Comparison of ENCODE assay signal across 27 cellular contexts in the genomic region with DNA sequence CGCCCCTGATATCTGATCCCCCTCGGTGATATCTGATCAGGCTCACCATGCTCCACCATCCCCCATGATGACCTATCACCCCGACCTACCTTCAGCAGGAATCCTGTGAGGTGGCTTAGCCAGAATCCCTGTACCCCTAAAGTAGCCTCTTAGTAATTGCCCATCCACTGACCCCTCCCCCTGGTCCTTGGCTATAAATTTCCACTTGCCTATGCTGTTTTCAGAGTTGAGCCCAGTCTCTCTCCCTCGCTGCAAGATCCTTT.
"Had no signal": no experiment of that assay in that cellular context is flagged by ENCODE, and none has a peak within 500 bp of the region (broad histone marks: within the 10 kb centered on the region; RNA-seq: fewer than 3 reads in every experiment).

No MANE protein-coding gene starts in this region.

- H3K27me3 ChIP-seq: brain microvascular endothelial cell, cardiac muscle cell, MG63, Peyer's patch, SJSA1 had no signal

- H3K4me1 Mint-ChIP-seq: activated naive CD4-positive, alpha-beta T cell treated with anti-CD3 and anti-CD28 coated beads, Interleukin-2, amount 10 ng/mL, durations not matched to agents 7 days and 5 days; activated naive CD8-positive, alpha-beta T cell treated with anti-CD3 and anti-CD28 coated beads for 36 hours had no signal

- H3K4me3 ChIP-seq: cardiac muscle cell, MG63, Peyer's patch, SJSA1 had no signal

- H3K27ac Mint-ChIP-seq: activated CD8-positive, alpha-beta T cell treated with anti-CD3 and anti-CD28 coated beads for 36 hours; activated naive CD4-positive, alpha-beta T cell treated with anti-CD3 and anti-CD28 coated beads, Interleukin-2, amount 10 ng/mL, durations not matched to agents 7 days and 5 days; activated naive CD8-positive, alpha-beta T cell treated with anti-CD3 and anti-CD28 coated beads for 36 hours; activated T-cell treated with anti-CD3 and anti-CD28 coated beads, Interleukin-2, amount 50 U/mL, for 72 hours; activated T-helper 2 cell treated with anti-CD3 and anti-CD28 coated beads, Interferon-gamma antibody, Interleukin-2, Interleukin-4, amounts not matched to agents 10 μg/mL and 5 μg/mL and 100 μg/mL, durations not matched to agents 14 hours and 24 hours and 36 hours; T-helper 17 cell had no signal

- H3K36me3 ChIP-seq: brain microvascular endothelial cell, cardiac muscle cell, MG63, Peyer's patch, SJSA1 had no signal

- H3K27ac ChIP-seq: brain microvascular endothelial cell, cardiac muscle cell, Peyer's patch, SJSA1 had no signal

- H3K4me1 ChIP-seq: Peyer's patch had no signal

- H3K9me3 Mint-ChIP-seq: activated CD8-positive, alpha-beta T cell treated with anti-CD3 and anti-CD28 coated beads for 36 hours; activated naive CD4-positive, alpha-beta T cell treated with anti-CD3 and anti-CD28 coated beads, Interleukin-2, amount 10 ng/mL, durations not matched to agents 7 days and 5 days; activated naive CD8-positive, alpha-beta T cell treated with anti-CD3 and anti-CD28 coated beads for 36 hours; activated T-cell treated with anti-CD3 and anti-CD28 coated beads, Interleukin-2, amount 50 U/mL, for 72 hours; activated T-helper 2 cell treated with anti-CD3 and anti-CD28 coated beads, Interferon-gamma antibody, Interleukin-2, Interleukin-4, amounts not matched to agents 10 μg/mL and 5 μg/mL and 100 μg/mL, durations not matched to agents 14 hours and 24 hours and 36 hours had no signal

- H3K4me3 Mint-ChIP-seq: activated CD8-positive, alpha-beta T cell treated with anti-CD3 and anti-CD28 coated beads for 36 hours; activated naive CD4-positive, alpha-beta T cell treated with anti-CD3 and anti-CD28 coated beads, Interleukin-2, amount 10 ng/mL, durations not matched to agents 7 days and 5 days; activated naive CD8-positive, alpha-beta T cell treated with anti-CD3 and anti-CD28 coated beads for 36 hours; activated T-cell treated with anti-CD3 and anti-CD28 coated beads, Interleukin-2, amount 50 U/mL, for 72 hours; T-helper 17 cell had no signal

- H3K27me3 Mint-ChIP-seq: activated CD8-positive, alpha-beta T cell treated with anti-CD3 and anti-CD28 coated beads for 36 hours; activated naive CD4-positive, alpha-beta T cell treated with anti-CD3 and anti-CD28 coated beads, Interleukin-2, amount 10 ng/mL, durations not matched to agents 7 days and 5 days; activated naive CD8-positive, alpha-beta T cell treated with anti-CD3 and anti-CD28 coated beads for 36 hours had no signal

- ATAC-seq: activated CD8-positive, alpha-beta T cell treated with anti-CD3 and anti-CD28 coated beads for 36 hours; activated T-cell treated with anti-CD3 and anti-CD28 coated beads, Interleukin-2, amount 50 U/mL, for 72 hours; SK-N-SH treated with all-trans-retinoic acid at 6 μM for 48 hours; T-helper 17 cell had no signal

- H3K9me3 ChIP-seq: MG63, Peyer's patch had no signal

- DNase-seq: activated CD4-positive, CD25-positive, alpha-beta regulatory T cell; activated CD8-positive, alpha-beta memory T cell treated with anti-CD3 and anti-CD28 coated beads, Interleukin-2, amount 50 U/mL, for 4 hours; activated CD8-positive, alpha-beta T cell treated with anti-CD3 and anti-CD28 coated beads for 36 hours; activated gamma-delta T cell treated with Interleukin-2 at 50 U/mL for 16 hours; activated naive CD4-positive, alpha-beta T cell treated with anti-CD3 and anti-CD28 coated beads, Interleukin-2, amount 10 ng/mL, durations not matched to agents 7 days and 5 days; activated naive CD8-positive, alpha-beta T cell treated with anti-CD3 and anti-CD28 coated beads for 36 hours; activated T-cell treated with anti-CD3 and anti-CD28 coated beads, Interleukin-2, amount 50 U/mL, for 72 hours; brain microvascular endothelial cell; MG63; MV-4-11; NCI-H1092 treated with DMSO at 0.1 percent for 48 hours; NCI-H1417 treated with DMSO at 0.1 percent for 48 hours; NCI-H1694; NCI-H2029; NCI-H2107; NCI-H345; NCI-H510A treated with DMSO at 0.1 percent for 48 hours; NCI-H748 treated with DMSO at 0.1 percent for 48 hours; Peyer's patch; SHP77; SW 1271; T-helper 17 cell; T-helper 9 cell had no signal

- H3K36me3 Mint-ChIP-seq: activated naive CD4-positive, alpha-beta T cell treated with anti-CD3 and anti-CD28 coated beads, Interleukin-2, amount 10 ng/mL, durations not matched to agents 7 days and 5 days; activated naive CD8-positive, alpha-beta T cell treated with anti-CD3 and anti-CD28 coated beads for 36 hours had no signal
